In genomic region chr12:121839106-121839992, GRCh38 we compare ENCODE assay signal across 8 cellular contexts. TPM values are rescaled to one million over a fixed set of nuclear protein-coding genes. Genes with fewer than 3 reads are reported as not detected.
DNase-seq lines count a peak whose midpoint lies in the region; ATAC-seq and TF ChIP-seq lines count a peak whose summit lies in the region.

No MANE protein-coding gene starts in this region.

- H3K36me3 ChIP-seq in HUES6 (ENCODE audit: control insufficient read depth, insufficient read depth, low read length) (no peaks in the 10 kb centered on the region), OCI-LY1 (ENCODE audit: insufficient read depth, low read length) (no peaks in the 10 kb centered on the region), mucosa of rectum (ENCODE audit: control insufficient read depth in 2 of 2, insufficient read depth in 2 of 2, low read length in 2 of 2) (no peaks in the 10 kb centered on the region)

- no peaks in the 10 kb centered on the region for H4K20me1 ChIP-seq in OCI-LY1 (ENCODE audit: insufficient read depth, low read length)

- H3K9ac ChIP-seq in HUES6 (ENCODE audit: low read length) = peak overlapping the region; percentile 74
- H3K9ac ChIP-seq in OCI-LY1 (ENCODE audit: low read length) = peak overlapping the region; percentile 78
- H3K9ac ChIP-seq in mucosa of rectum (ENCODE audit: low read depth in 1 of 2, low read length in 2 of 2) = peak overlapping the region; percentile 67 to 74

- H3F3A ChIP-seq in OCI-LY1 (ENCODE audit: insufficient read depth, low read length) = no peaks in the 10 kb centered on the region

- peak overlapping the region; percentile 31; the same call in 1 of the 2 replicates for H2AFZ ChIP-seq in OCI-LY1 (ENCODE audit: low read length)

- H3K9me2 ChIP-seq in OCI-LY1 (ENCODE audit: low read depth, low read length) = no peaks in the 10 kb centered on the region

- TF ChIP-seq CTCF in OCI-LY1 (IDR thresholded peaks at IDR 0.05; ENCODE audit: low read length) (no peak), epithelial cell of proximal tubule (conservative IDR thresholded peaks at IDR 0.05; ENCODE audit: low read depth, low read length) (no peak)

- H3K4me2 ChIP-seq in OCI-LY1 (ENCODE audit: low read length) = peak overlapping the region; percentile 77

- H3K9me3 ChIP-seq in HUES6 (ENCODE audit: control insufficient read depth, insufficient read depth, low read depth, low read length) (no peaks in the 10 kb centered on the region), OCI-LY1 (ENCODE audit: low read length) (no peaks in the 10 kb centered on the region), mucosa of rectum (ENCODE audit: control insufficient read depth in 2 of 2, low read length in 2 of 2) (no peaks in the 10 kb centered on the region)

- H3K79me2 ChIP-seq in OCI-LY1 (ENCODE audit: insufficient read depth, low read length) = no peaks in the 10 kb centered on the region

- no peaks in the 10 kb centered on the region for H3K27me3 ChIP-seq in HUES6 (ENCODE audit: control insufficient read depth, insufficient read depth, low read length)
- H3K27me3 ChIP-seq in OCI-LY1 (ENCODE audit: insufficient read depth, low read length) = peaks cover 3% of the 10 kb centered on the region; the same call in 1 of the 2 replicates
- no peaks in the 10 kb centered on the region for H3K27me3 ChIP-seq in mucosa of rectum (ENCODE audit: control insufficient read depth in 2 of 2, insufficient read depth in 2 of 2, low read length in 2 of 2)

- H3K4me3 ChIP-seq in HUES6 (ENCODE audit: low read depth, low read length) (peak overlapping the region; percentile 72), OCI-LY1 (ENCODE audit: low read depth, low read length, poor library complexity, severe bottlenecking) (peak overlapping the region; percentile 76), epithelial cell of proximal tubule (ENCODE audit: low read depth, low read length) (peak overlapping the region; percentile 59), mucosa of rectum (ENCODE audit: low read length in 2 of 2) (peak overlapping the region; percentile 92 to 93)

- H3K27ac ChIP-seq in HUES6 (ENCODE audit: low read depth, low read length) (0 out of 2 replicates have a peak overlapping the region, but pooled peaks have one; percentile 3), OCI-LY1 (ENCODE audit: low read depth, low read length, poor library complexity, severe bottlenecking) (no peak overlapping the region), mucosa of rectum (ENCODE audit: low read depth in 2 of 2, low read length in 2 of 2) (peak overlapping the region; percentile 27 to 61)

- DNase-seq in D341Med (ENCODE audit: low spot score) (peak; percentile 99), activated T-cell treated with anti-CD3 and anti-CD28 coated beads for 4 hours (peak; percentile 99), epithelial cell of proximal tubule (ENCODE audit: low read depth) (no peak)
- DNase-seq in stimulated activated CD8-positive, alpha-beta memory T cell treated with anti-CD3 and anti-CD28 coated beads, Interleukin-4, amount 100 ng/mL, for 4 hours (ENCODE audit: low read depth in 2 of 2, low spot score in 1 of 2) = peak; percentile 98 to 99

- H3K4me1 ChIP-seq in HUES6 (ENCODE audit: control insufficient read depth, insufficient read depth, low read length) (peaks cover 9% of the 10 kb centered on the region; the same call in 1 of the 2 replicates), OCI-LY1 (ENCODE audit: insufficient read depth, low read length, severe bottlenecking) (peaks cover 8% of the 10 kb centered on the region), mucosa of rectum (ENCODE audit: control insufficient read depth in 2 of 2, insufficient read depth in 2 of 2, low read length in 2 of 2) (peaks cover 0 to 4% of the 10 kb centered on the region in 2 donors)

- ATAC-seq in GM21423 (IDR thresholded peaks at IDR 0.05; ENCODE audit: unreplicated experiment) = peak; percentile 93

RNA-seq across cellular contexts. Expression of gene HPD, which starts 19.3 kb away (rescaled TPM):
- total RNA-seq in epithelial cell of proximal tubule = 0.12 TPM in 1 of 2 replicates, not detected in the other

RNA-seq across cellular contexts. Expression of gene SETD1B, which starts 35.5 kb away (rescaled TPM):
- 4.4 and 5.2 TPM in 2 replicates for total RNA-seq in epithelial cell of proximal tubule

RNA-seq across cellular contexts. Expression of gene RHOF, which starts 45.9 kb away (rescaled TPM):
- 180 and 181 TPM in 2 replicates for total RNA-seq in epithelial cell of proximal tubule

RNA-seq across cellular contexts. Expression of gene PSMD9, which starts 49.2 kb away (rescaled TPM):
- total RNA-seq in epithelial cell of proximal tubule = 44.2 and 108 TPM in 2 replicates
